ENCODE assay signal across 19 cellular contexts in the genomic region with DNA sequence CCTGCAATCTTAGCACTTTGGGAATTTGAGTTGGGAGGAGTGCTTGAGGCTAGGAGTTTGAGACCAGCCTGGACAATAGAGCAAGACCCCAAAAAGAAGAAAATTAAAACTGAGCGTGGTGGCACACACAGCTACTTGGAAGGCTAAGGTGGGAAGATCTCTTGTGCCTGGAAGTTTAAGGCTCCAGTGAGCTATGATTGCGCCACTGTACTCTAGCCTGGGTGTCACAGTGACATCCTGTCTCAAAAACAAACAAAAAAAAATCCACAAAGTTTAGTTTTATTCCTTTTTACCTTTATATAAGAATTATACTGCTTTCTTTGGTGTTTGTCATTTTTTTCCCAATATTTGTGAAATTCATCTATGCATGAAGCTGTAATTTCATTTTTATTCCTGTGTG.
"Had no signal": no experiment of that assay in that cellular context is flagged by ENCODE, and none has a peak within 500 bp of the region (broad histone marks: within the 10 kb centered on the region; RNA-seq: fewer than 3 reads in every experiment).

No MANE protein-coding gene starts in this region.

- FAIRE-seq: frontal cortex, small intestine, TTC549 had no signal

- DNase-seq: activated B cell treated with CpG ODN at 0.5 μM for 24 hours; activated CD4-positive, alpha-beta T cell treated with anti-CD3 and anti-CD28 coated beads, Interleukin-2, amount 50 U/mL, for 1 hour; activated CD8-positive, alpha-beta memory T cell treated with anti-CD3 and anti-CD28 coated beads, Interleukin-2, amount 10 ng/mL, durations not matched to agents 7 days and 5 days; activated naive CD4-positive, alpha-beta T cell treated with anti-CD3 and anti-CD28 coated beads, Interleukin-2, amount 10 ng/mL, durations not matched to agents 7 days and 5 days; effector CD4-positive, alpha-beta T cell; kidney glomerular epithelial cell; left ventricle myocardium inferior; mesendoderm; right lobe of liver; small intestine; stimulated activated CD4-positive, alpha-beta T cell treated with anti-CD3 and anti-CD28 coated beads, Interleukin-15, amount 100 ng/mL, for 24 hours; stimulated activated CD4-positive, alpha-beta T cell treated with anti-CD3 and anti-CD28 coated beads, Interleukin-2, amount 100 ng/mL, for 48 hours; stimulated activated naive CD8-positive, alpha-beta T cell treated with anti-CD3 and anti-CD28 coated beads, Interleukin-15, amount 100 ng/mL, for 72 hours had no signal

- H3K27ac ChIP-seq: ascending aorta, left ventricle myocardium inferior, parathyroid adenoma, right lobe of liver had no signal

- H3K4me1 Mint-ChIP-seq: nephron had no signal

- H3K4me1 ChIP-seq: ascending aorta, left ventricle myocardium inferior, parathyroid adenoma, right lobe of liver had no signal

- H3K27ac Mint-ChIP-seq: activated B cell treated with CpG ODN at 0.5 μM for 24 hours; activated CD8-positive, alpha-beta memory T cell treated with anti-CD3 and anti-CD28 coated beads, Interleukin-2, amount 10 ng/mL, durations not matched to agents 7 days and 5 days; activated naive CD4-positive, alpha-beta T cell treated with anti-CD3 and anti-CD28 coated beads, Interleukin-2, amount 10 ng/mL, durations not matched to agents 7 days and 5 days; nephron; stimulated activated naive CD8-positive, alpha-beta T cell treated with anti-CD3 and anti-CD28 coated beads, Interleukin-15, amount 100 ng/mL, for 72 hours; type B pancreatic cell had no signal

- ATAC-seq: activated CD8-positive, alpha-beta memory T cell treated with anti-CD3 and anti-CD28 coated beads, Interleukin-2, amount 10 ng/mL, durations not matched to agents 7 days and 5 days; stimulated activated naive CD8-positive, alpha-beta T cell treated with anti-CD3 and anti-CD28 coated beads, Interleukin-15, amount 100 ng/mL, for 72 hours had no signal

- H3K9me3 ChIP-seq: ascending aorta, left ventricle myocardium inferior, right lobe of liver had no signal

- H2AFZ ChIP-seq: parathyroid adenoma had no signal

- H3K79me2 ChIP-seq: parathyroid adenoma had no signal

- H3K36me3 ChIP-seq: right lobe of liver had no signal

- H3K27me3 ChIP-seq: ascending aorta, right lobe of liver had no signal

- H3K4me3 ChIP-seq: ascending aorta, left ventricle myocardium inferior, right lobe of liver had no signal

- H3K9me3 Mint-ChIP-seq: activated B cell treated with CpG ODN at 0.5 μM for 24 hours, type B pancreatic cell had no signal

- H3K27me3 Mint-ChIP-seq: activated B cell treated with CpG ODN at 0.5 μM for 24 hours; activated CD8-positive, alpha-beta memory T cell treated with anti-CD3 and anti-CD28 coated beads, Interleukin-2, amount 10 ng/mL, durations not matched to agents 7 days and 5 days; activated naive CD4-positive, alpha-beta T cell treated with anti-CD3 and anti-CD28 coated beads, Interleukin-2, amount 10 ng/mL, durations not matched to agents 7 days and 5 days; stimulated activated naive CD8-positive, alpha-beta T cell treated with anti-CD3 and anti-CD28 coated beads, Interleukin-15, amount 100 ng/mL, for 72 hours; type B pancreatic cell had no signal

- H3K9ac ChIP-seq: parathyroid adenoma had no signal

- H3K4me3 Mint-ChIP-seq: activated B cell treated with CpG ODN at 0.5 μM for 24 hours; activated CD8-positive, alpha-beta memory T cell treated with anti-CD3 and anti-CD28 coated beads, Interleukin-2, amount 10 ng/mL, durations not matched to agents 7 days and 5 days; activated naive CD4-positive, alpha-beta T cell treated with anti-CD3 and anti-CD28 coated beads, Interleukin-2, amount 10 ng/mL, durations not matched to agents 7 days and 5 days; nephron; stimulated activated naive CD8-positive, alpha-beta T cell treated with anti-CD3 and anti-CD28 coated beads, Interleukin-15, amount 100 ng/mL, for 72 hours; type B pancreatic cell had no signal
